ENCODE assay signal across 8 cellular contexts in genomic region chr1:9852410-9853301, GRCh38. TPM values are rescaled to one million over a fixed set of nuclear protein-coding genes. Genes with fewer than 3 reads are reported as not detected.
DNase-seq lines count a peak whose midpoint lies in the region; ATAC-seq and TF ChIP-seq lines count a peak whose summit lies in the region.

No MANE protein-coding gene starts in this region.

- TF ChIP-seq POLR2A in prostate gland (IDR thresholded peaks at IDR 0.05), result no peak

- H3K4me2 ChIP-seq in hepatocyte, result no peak overlapping the region

- H3K79me2 ChIP-seq in hepatocyte, result no peaks in the 10 kb centered on the region

- intact Hi-C loops in colonic mucosa (cut with DNase I) (no loop called here), prostate gland (cut with DNase I) (no loop called here)

- 85% methylated on average over 12 of the region's 12 CpGs for WGBS in hepatocyte (ENCODE audit: low lambda C conversion rate, missing lambda C conversion rate)
- 82% methylated on average over 11 of the region's 12 CpGs for WGBS in prostate gland

- no peaks in the 10 kb centered on the region for H3K27me3 ChIP-seq in hepatocyte
- no peaks in the 10 kb centered on the region for H3K27me3 ChIP-seq in colonic mucosa
- no peaks in the 10 kb centered on the region for H3K27me3 ChIP-seq in prostate gland (replicated peaks; ENCODE audit: insufficient read depth)
- H3K27me3 ChIP-seq in MG63, result no peaks in the 10 kb centered on the region

- no peak for TF ChIP-seq CTCF in hepatocyte (IDR thresholded peaks at IDR 0.05; ENCODE audit: poor library complexity)
- TF ChIP-seq CTCF in colonic mucosa (IDR thresholded peaks at IDR 0.05), result no peak
- no peak for TF ChIP-seq CTCF in prostate gland (IDR thresholded peaks at IDR 0.05)

- H3K9me3 ChIP-seq in hepatocyte (ENCODE audit: low read depth) (no peaks in the 10 kb centered on the region), colonic mucosa (no peaks in the 10 kb centered on the region), prostate gland (no peaks in the 10 kb centered on the region), MG63 (peaks cover 6% of the 10 kb centered on the region; the same call in 1 of the 2 replicates)

- no peak overlapping the region for H2AFZ ChIP-seq in hepatocyte

- no peak for ATAC-seq in HG03342 (IDR thresholded peaks at IDR 0.05; ENCODE audit: unreplicated experiment)

- H4K20me1 ChIP-seq in hepatocyte (ENCODE audit: insufficient read depth, poor library complexity, severe bottlenecking), result no peaks in the 10 kb centered on the region

- H3K4me3 ChIP-seq in hepatocyte, result no peak overlapping the region
- no peak overlapping the region for H3K4me3 ChIP-seq in colonic mucosa
- no peak overlapping the region for H3K4me3 ChIP-seq in prostate gland
- no peak overlapping the region for H3K4me3 ChIP-seq in MG63

- H3K9me2 ChIP-seq in hepatocyte (replicated peaks; ENCODE audit: insufficient read depth), result no peaks in the 10 kb centered on the region

- H3K36me3 ChIP-seq in hepatocyte (replicated peaks; ENCODE audit: insufficient read depth, low read depth) (no peaks in the 10 kb centered on the region), colonic mucosa (no peaks in the 10 kb centered on the region), prostate gland (no peaks in the 10 kb centered on the region), MG63 (peaks cover 2% of the 10 kb centered on the region)

- no peak overlapping the region for H3K9ac ChIP-seq in colonic mucosa (ENCODE audit: low read depth in 2 of 2, low read length in 2 of 2)

- DNase-seq in AG08396 (ENCODE audit: low spot score) (peak; percentile 72), HT1080 (ENCODE audit: low read depth) (peak; percentile 23), anterior cingulate cortex (lab: John Stamatoyannopoulos, UW) (peak in 46 of 58 donors; percentile 22 to 92 (median 64)), hepatocyte (ENCODE audit: low spot score) (peak; percentile 70), colonic mucosa (no peak), prostate gland (ENCODE audit: low spot score) (no peak), MG63 (no peak)

- H3K27ac ChIP-seq in hepatocyte, result peak overlapping the region; percentile 83
- no peak overlapping the region for H3K27ac ChIP-seq in colonic mucosa
- no peak overlapping the region for H3K27ac ChIP-seq in prostate gland

- H3K4me1 ChIP-seq in hepatocyte (ENCODE audit: insufficient read depth) (no peaks in the 10 kb centered on the region), colonic mucosa (no peaks in the 10 kb centered on the region), prostate gland (replicated peaks) (no peaks in the 10 kb centered on the region)

RNA-seq across cellular contexts. Expression of gene CLSTN1, which starts 28.9 kb away (rescaled TPM):
- total RNA-seq in HT1080 (2014; rRNA removed; shearing (Covaris generic)), result 68.9 and 72.2 TPM in 2 replicates
- 69.1 and 72.1 TPM in 2 replicates for polyA plus RNA-seq in HT1080 (2015; cell fraction: cytosol; rRNA removed)
- 146 and 159 TPM in 2 replicates for polyA plus RNA-seq in HT1080 (2015; cell fraction: nucleus; rRNA removed)
- total RNA-seq in hepatocyte (40.5 and 47.7 TPM in 2 replicates), colonic mucosa (100 to 1,000 TPM; 215 to 226 TPM), prostate gland (100 to 1,000 TPM; 133 to 230 TPM)
- polyA plus RNA-seq in hepatocyte, result 64.9 and 74.2 TPM in 2 replicates
- 31.7 and 43.6 TPM in 2 replicates for total RNA-seq in MG63 (2014; rRNA removed; shearing (Covaris generic); ENCODE audit: low replicate concordance)

RNA-seq across cellular contexts. Expression of gene CTNNBIP1, which starts 57.4 kb away (rescaled TPM):
- total RNA-seq in HT1080 (2014; rRNA removed; shearing (Covaris generic)), result 32.2 and 33.3 TPM in 2 replicates
- 18.1 and 21.1 TPM in 2 replicates for polyA plus RNA-seq in HT1080 (2015; cell fraction: cytosol; rRNA removed)
- 7.4 and 8.7 TPM in 2 replicates for polyA plus RNA-seq in HT1080 (2015; cell fraction: nucleus; rRNA removed)
- total RNA-seq in hepatocyte, result 22.8 and 25.2 TPM in 2 replicates
- 47.2 and 49.8 TPM in 2 replicates for polyA plus RNA-seq in hepatocyte
- 10 to 100 TPM; 28.1 to 30.1 TPM for total RNA-seq in colonic mucosa
- total RNA-seq in prostate gland, result 100 to 1,000 TPM in 1 of 2 donors, 10 to 100 TPM in 1; 56.9 to 101 TPM
- 18.0 and 21.5 TPM in 2 replicates for total RNA-seq in MG63 (2014; rRNA removed; shearing (Covaris generic); ENCODE audit: low replicate concordance)

Comparison
In these comparisons a context has a peak if more than half of its experiments do, and no peak if none do; other contexts are left out.
1. DNase-seq: peak in AG08396 (single experiment), HT1080 (single experiment), anterior cingulate cortex (46 of 58) and hepatocyte (single experiment); none in colonic mucosa (single experiment), prostate gland (single experiment) and MG63 (single experiment).